In the genomic region with DNA sequence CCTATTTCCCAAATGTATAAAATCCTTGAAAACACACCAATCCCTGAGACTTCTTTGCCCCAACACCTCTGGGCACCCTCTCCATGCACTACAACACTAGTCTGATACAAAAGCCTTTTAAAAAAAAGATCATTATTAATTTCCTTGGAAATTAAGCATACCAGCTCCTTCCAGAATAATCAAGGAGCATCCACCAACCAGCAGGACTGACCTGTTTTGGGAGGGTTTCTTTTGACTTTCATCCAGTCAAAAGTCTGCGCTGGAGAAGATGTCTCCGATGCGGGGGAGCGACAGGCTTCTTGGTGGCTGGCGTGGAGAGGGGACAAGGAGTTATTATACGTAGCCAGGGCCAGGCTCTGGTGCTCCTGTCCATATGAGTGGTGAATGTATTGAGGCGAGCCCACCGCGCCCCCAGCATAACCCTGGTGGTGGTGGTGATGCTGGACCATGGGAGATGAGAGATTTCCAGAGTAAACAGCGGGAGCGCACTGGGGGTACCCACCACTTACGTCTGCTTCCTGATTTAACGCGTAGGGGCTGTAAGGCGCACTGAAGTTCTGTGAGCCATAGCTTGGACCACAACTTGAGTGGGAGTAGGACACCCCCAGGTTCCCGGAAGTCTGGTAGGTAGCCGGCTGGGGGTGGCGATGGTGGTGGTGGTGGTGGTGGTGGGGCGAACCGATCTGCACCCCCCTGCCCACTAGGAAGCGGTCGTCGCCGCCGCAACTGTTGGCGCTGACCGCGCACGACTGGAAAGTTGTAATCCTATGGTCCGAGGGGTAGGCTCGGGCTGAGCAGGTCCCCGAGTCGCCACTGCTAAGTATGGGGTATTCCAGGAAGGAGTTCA, we compare ENCODE assay signal across 8 cellular contexts. TPM values are rescaled to one million over a fixed set of nuclear protein-coding genes. Genes with fewer than 3 reads are reported as not detected.
DNase-seq lines count a peak whose midpoint lies in the region; ATAC-seq and TF ChIP-seq lines count a peak whose summit lies in the region.

No MANE protein-coding gene starts in this region.

- peak overlapping the region; percentile 87 for H3K4me2 ChIP-seq in PC-3 (ENCODE audit: low read length)

- no peaks in the 10 kb centered on the region for H4K20me1 ChIP-seq in PC-3 (ENCODE audit: low read length)

- H3K4me3 Mint-ChIP-seq in activated naive CD4-positive, alpha-beta T cell treated with anti-CD3 and anti-CD28 coated beads for 36 hours: peak overlapping the region; percentile 80

- no peak overlapping the region for H3K9ac ChIP-seq in PC-3 (ENCODE audit: low read length)

- H3K27me3 Mint-ChIP-seq in activated naive CD4-positive, alpha-beta T cell treated with anti-CD3 and anti-CD28 coated beads for 36 hours (ENCODE audit: low read depth): peaks cover 83% of the 10 kb centered on the region

- H3K79me2 ChIP-seq in PC-3 (ENCODE audit: low read length): peaks cover 52% of the 10 kb centered on the region

- no peaks in the 10 kb centered on the region for H3K9me2 ChIP-seq in PC-3 (replicated peaks; ENCODE audit: low read length)

- no peak overlapping the region for H3K27ac ChIP-seq in PC-3 (ENCODE audit: low read length)
- H3K27ac ChIP-seq in esophagus (ENCODE audit: low read depth in 2 of 2, low read length in 1 of 2): peak overlapping the region; percentile 20 to 68

- ATAC-seq in PC-3: no peak
- ATAC-seq in left colon: no peak

- H3K9me3 Mint-ChIP-seq in activated naive CD4-positive, alpha-beta T cell treated with anti-CD3 and anti-CD28 coated beads for 36 hours: no peaks in the 10 kb centered on the region

- H2AFZ ChIP-seq in PC-3 (ENCODE audit: low read length): peak overlapping the region; percentile 70

- TF ChIP-seq CTCF in PC-3 (conservative IDR thresholded peaks at IDR 0.05; ENCODE audit: low read depth, low read length) (no peak), GM10266 (IDR thresholded peaks at IDR 0.05; ENCODE audit: control insufficient read depth, insufficient read depth, low read depth, missing control alignments) (no peak)

- H3K27me3 ChIP-seq in PC-3 (ENCODE audit: low read length) (no peaks in the 10 kb centered on the region), esophagus (ENCODE audit: control insufficient read depth in 1 of 2, insufficient read depth in 2 of 2, low read length in 2 of 2) (no peaks in the 10 kb centered on the region)

- no peak for DNase-seq in activated naive CD4-positive, alpha-beta T cell treated with anti-CD3 and anti-CD28 coated beads for 36 hours
- no peak for DNase-seq in activated naive CD4-positive, alpha-beta T cell (lab: John Stamatoyannopoulos, UW)
- no peak for DNase-seq in PC-3
- DNase-seq in retina: peak; percentile 49
- DNase-seq in GM10266 (ENCODE audit: extremely low spot score): no peak
- no peak for DNase-seq in left colon
- no peak for DNase-seq in epidermal melanocyte (ENCODE audit: insufficient read length, low spot score)

- H3K4me1 ChIP-seq in PC-3 (ENCODE audit: insufficient read depth, low read length) (peaks cover 35% of the 10 kb centered on the region), esophagus (ENCODE audit: control insufficient read depth in 2 of 2, insufficient read depth in 2 of 2, low read length in 1 of 2) (peaks cover 4 to 5% of the 10 kb centered on the region in 2 donors)

- no peaks in the 10 kb centered on the region for H3K36me3 Mint-ChIP-seq in activated naive CD4-positive, alpha-beta T cell treated with anti-CD3 and anti-CD28 coated beads for 36 hours (ENCODE audit: low read depth)

- POLR2A ChIA-PET in PC-3 (lab: Charles Lee; ENCODE audit: unreplicated experiment): no interaction called here

- intact Hi-C loops in activated naive CD4-positive, alpha-beta T cell treated with anti-CD3 and anti-CD28 coated beads for 36 hours (cut with micrococcal nuclease): loop anchor here (5.0 to 10.0 kb wide), 2 partner anchors 150 to 1238 kb away; a partner anchor contains a TSS
- intact Hi-C loops in PC-3 (cut with micrococcal nuclease): no loop called here
- intact Hi-C loops in left colon (cut with DNase I, micrococcal nuclease): loop anchor here in 1 of 2 donors (5.0 kb wide), 1 partner anchor 233 kb away; a partner anchor contains a TSS

- H3F3A ChIP-seq in PC-3 (ENCODE audit: low read length, unreplicated experiment): no peaks in the 10 kb centered on the region

- H3K4me3 ChIP-seq in PC-3 (ENCODE audit: low read length): peak overlapping the region; percentile 84
- H3K4me3 ChIP-seq in esophagus (ENCODE audit: low read depth in 1 of 2, low read length in 2 of 2): peak overlapping the region; percentile 89 to 91

- BruUV-seq in PC-3 (replicated peaks; lab: Mats Ljungman, UMichigan): TSS peak; percentile 47

- CTCF ChIA-PET in activated naive CD4-positive, alpha-beta T cell treated with anti-CD3 and anti-CD28 coated beads for 36 hours (lab: Charles Lee): no interaction called here
- CTCF ChIA-PET in PC-3 (lab: Charles Lee): no interaction called here

- H3K4me1 Mint-ChIP-seq in activated naive CD4-positive, alpha-beta T cell treated with anti-CD3 and anti-CD28 coated beads for 36 hours (ENCODE audit: low read depth): peaks cover 21% of the 10 kb centered on the region

- WGBS in esophagus, 2 donors: 11 to 14% methylated on average over 30 to 33 of the region's 33 CpGs

- peaks cover 10% of the 10 kb centered on the region; the same call in 1 of the 2 replicates for H3K36me3 ChIP-seq in PC-3 (ENCODE audit: low read depth, low read length)
- H3K36me3 ChIP-seq in esophagus (ENCODE audit: control insufficient read depth in 2 of 2, insufficient read depth in 2 of 2, low read length in 1 of 2): no peaks in the 10 kb centered on the region

- H3K27ac Mint-ChIP-seq in activated naive CD4-positive, alpha-beta T cell treated with anti-CD3 and anti-CD28 coated beads for 36 hours: peak overlapping the region; percentile 47

- H3K9me3 ChIP-seq in PC-3 (ENCODE audit: low read length) (no peaks in the 10 kb centered on the region), esophagus (ENCODE audit: control insufficient read depth in 2 of 2, insufficient read depth in 1 of 2, low read depth in 1 of 2, low read length in 1 of 2) (no peaks in the 10 kb centered on the region)

RNA-seq across cellular contexts. Expression of a gene that starts 0.5 kb away (rescaled TPM):
- total RNA-seq in activated naive CD4-positive, alpha-beta T cell treated with anti-CD3 and anti-CD28 coated beads for 36 hours: under 1 TPM; 0.24 to 0.30 TPM
- total RNA-seq in PC-3 (2014; rRNA removed): 1.4 and 2.0 TPM in 2 replicates
- 1 to 10 TPM; 1.5 to 2.1 TPM for polyA plus RNA-seq in esophagus
- 1 to 10 TPM; 2.4 to 3.0 TPM for total RNA-seq in left colon

RNA-seq across cellular contexts. Expression of a gene that starts 7.2 kb away (rescaled TPM):
- not detected for total RNA-seq in activated naive CD4-positive, alpha-beta T cell treated with anti-CD3 and anti-CD28 coated beads for 36 hours
- total RNA-seq in PC-3 (2014; rRNA removed) (0.07 and 1.8 TPM in 2 replicates), left colon (1 to 10 TPM; 2.7 to 3.2 TPM)
- polyA plus RNA-seq in esophagus: 1 to 10 TPM; 1.8 to 2.3 TPM

RNA-seq across cellular contexts. Expression of a gene that starts 35.3 kb away (rescaled TPM):
- total RNA-seq in activated naive CD4-positive, alpha-beta T cell treated with anti-CD3 and anti-CD28 coated beads for 36 hours: under 1 TPM in 1 of 2 experiments, not detected in 1; 0.14 TPM
- total RNA-seq in PC-3 (2014; rRNA removed) (2.3 and 5.1 TPM in 2 replicates), left colon (1 to 10 TPM; 4.5 to 5.1 TPM)
- 1 to 10 TPM; 7.6 to 8.6 TPM for polyA plus RNA-seq in esophagus

RNA-seq across cellular contexts. Expression of a gene that starts 48.2 kb away (rescaled TPM):
- total RNA-seq in activated naive CD4-positive, alpha-beta T cell treated with anti-CD3 and anti-CD28 coated beads for 36 hours: not detected
- total RNA-seq in PC-3 (2014; rRNA removed) (7.0 and 7.5 TPM in 2 replicates), left colon (10 to 100 TPM; 13.0 to 16.2 TPM)
- 1 to 10 TPM; 1.7 to 3.5 TPM for polyA plus RNA-seq in esophagus

RNA-seq across cellular contexts. Expression of a gene that starts 52.3 kb away (rescaled TPM):
- total RNA-seq in activated naive CD4-positive, alpha-beta T cell treated with anti-CD3 and anti-CD28 coated beads for 36 hours: not detected
- total RNA-seq in PC-3 (2014; rRNA removed): 6.9 and 8.3 TPM in 2 replicates
- polyA plus RNA-seq in esophagus: under 1 TPM; 0.19 to 0.69 TPM
- total RNA-seq in left colon: 10 to 100 TPM; 20.0 to 21.2 TPM
